ENCODE assay signal across 17 cellular contexts in genomic region chr12:62268956-62269355, GRCh38. TPM values are rescaled to one million over a fixed set of nuclear protein-coding genes. Genes with fewer than 3 reads are reported as not detected.
DNase-seq lines count a peak whose midpoint lies in the region; ATAC-seq, FAIRE-seq and TF ChIP-seq lines count a peak whose summit lies in the region.
"Had no signal": no experiment of that assay in that cellular context is flagged by ENCODE, and none has a peak within 500 bp of the region (broad histone marks: within the 10 kb centered on the region; RNA-seq: fewer than 3 reads in every experiment).

No MANE protein-coding gene starts in this region.

- no peaks in the 10 kb centered on the region; the same call in 1 of the 2 replicates for H3K36me3 ChIP-seq in ACC112 (ENCODE audit: insufficient read depth, low read length)
- no peaks in the 10 kb centered on the region for H3K36me3 ChIP-seq in tibial nerve
- H3K36me3 ChIP-seq: left ventricle myocardium inferior had no signal

- peaks cover 97% of the 10 kb centered on the region for H3K79me2 ChIP-seq in ACC112 (ENCODE audit: control insufficient read depth, insufficient read depth, low read length, unreplicated experiment)

- TF ChIP-seq EP300 in tibial nerve (IDR thresholded peaks at IDR 0.05) = no peak

- 86 to 88% methylated on average over 3 of the region's 3 CpGs for WGBS in tibial nerve, 2 donors

- TF ChIP-seq POLR2A in H54 (IDR thresholded peaks at IDR 0.05; ENCODE audit: low read depth, low read length) = no peak
- TF ChIP-seq POLR2A in tibial nerve (IDR thresholded peaks at IDR 0.05) = no peak

- no peaks in the 10 kb centered on the region for H3K27me3 Mint-ChIP-seq in activated naive CD8-positive, alpha-beta T cell treated with anti-CD3 and anti-CD28 coated beads, Interleukin-2, amount 50 U/mL, for 24 hours
- H3K27me3 Mint-ChIP-seq: stimulated activated memory B cell treated with anti-CD40 and anti-IgM and Interleukin-4, amounts not matched to agents 10 μg/mL and 1 μg/mL and 100 μg/mL, for 72 hours had no signal

- H3K4me1 ChIP-seq in ACC112 (ENCODE audit: control insufficient read depth, insufficient read depth, low read length, unreplicated experiment) = peaks cover 72% of the 10 kb centered on the region
- peaks cover 0 to 92% (median 13%) of the 10 kb centered on the region in 4 donors for H3K4me1 ChIP-seq in tibial nerve

- no peaks in the 10 kb centered on the region for H3K9me3 Mint-ChIP-seq in activated naive CD8-positive, alpha-beta T cell treated with anti-CD3 and anti-CD28 coated beads, Interleukin-2, amount 50 U/mL, for 24 hours
- H3K9me3 Mint-ChIP-seq: stimulated activated memory B cell treated with anti-CD40 and anti-IgM and Interleukin-4, amounts not matched to agents 10 μg/mL and 1 μg/mL and 100 μg/mL, for 72 hours; WTC11 had no signal

- ATAC-seq in activated naive CD8-positive, alpha-beta T cell treated with anti-CD3 and anti-CD28 coated beads, Interleukin-2, amount 50 U/mL, for 24 hours = peak; percentile 67
- ATAC-seq in GM21737 (IDR thresholded peaks at IDR 0.05; ENCODE audit: unreplicated experiment) (no peak), GM19397 (IDR thresholded peaks at IDR 0.05; ENCODE audit: unreplicated experiment) (no peak), HG02970 (IDR thresholded peaks at IDR 0.05; ENCODE audit: low FRiP score, unreplicated experiment) (no peak)
- ATAC-seq: stimulated activated memory B cell treated with anti-CD40 and anti-IgM and Interleukin-4, amounts not matched to agents 10 μg/mL and 1 μg/mL and 100 μg/mL, for 72 hours; WTC11 had no signal

- no peak overlapping the region for H3K4me3 Mint-ChIP-seq in activated naive CD8-positive, alpha-beta T cell treated with anti-CD3 and anti-CD28 coated beads, Interleukin-2, amount 50 U/mL, for 24 hours
- H3K4me3 Mint-ChIP-seq: stimulated activated memory B cell treated with anti-CD40 and anti-IgM and Interleukin-4, amounts not matched to agents 10 μg/mL and 1 μg/mL and 100 μg/mL, for 72 hours; WTC11 had no signal

- H3K9me3 ChIP-seq in tibial nerve = no peaks in the 10 kb centered on the region
- H3K9me3 ChIP-seq: left ventricle myocardium inferior had no signal

- DNase-seq in H54 (ENCODE audit: insufficient read length, low spot score) (no peak), foreskin fibroblast (peak; percentile 58 to 76), tibial nerve (ENCODE audit: low spot score in 2 of 2) (no peak)
- no peak for DNase-seq in activated naive CD8-positive, alpha-beta T cell treated with anti-CD3 and anti-CD28 coated beads, Interleukin-2, amount 50 U/mL, for 24 hours
- DNase-seq: activated effector memory CD4-positive, alpha-beta T cell treated with Interleukin-2 at 50 U/mL for 16 hours; head of caudate nucleus; left ventricle myocardium inferior; NCI-H1092 treated with DMSO at 0.1 percent for 48 hours; NCI-H526 treated with DMSO at 0.1 percent for 48 hours; nucleus accumbens had no signal

- H3K27me3 ChIP-seq in ACC112 (ENCODE audit: insufficient read depth, low read length) (no peaks in the 10 kb centered on the region), tibial nerve (no peaks in the 10 kb centered on the region)

- peaks cover 17% of the 10 kb centered on the region for H3K36me3 Mint-ChIP-seq in activated naive CD8-positive, alpha-beta T cell treated with anti-CD3 and anti-CD28 coated beads, Interleukin-2, amount 50 U/mL, for 24 hours (ENCODE audit: low read depth)
- H3K36me3 Mint-ChIP-seq: WTC11 had no signal

- H3K27ac Mint-ChIP-seq in activated naive CD8-positive, alpha-beta T cell treated with anti-CD3 and anti-CD28 coated beads, Interleukin-2, amount 50 U/mL, for 24 hours = peak overlapping the region; percentile 7
- H3K27ac Mint-ChIP-seq: stimulated activated memory B cell treated with anti-CD40 and anti-IgM and Interleukin-4, amounts not matched to agents 10 μg/mL and 1 μg/mL and 100 μg/mL, for 72 hours; WTC11 had no signal

- no peak overlapping the region for H2AFZ ChIP-seq in ACC112 (ENCODE audit: low read length, unreplicated experiment)

- peaks cover 86% of the 10 kb centered on the region for H3K4me1 Mint-ChIP-seq in activated naive CD8-positive, alpha-beta T cell treated with anti-CD3 and anti-CD28 coated beads, Interleukin-2, amount 50 U/mL, for 24 hours
- H3K4me1 Mint-ChIP-seq: WTC11 had no signal

- FAIRE-seq in H54 (lab: Jason Lieb, UNC) = peak; percentile 98
- FAIRE-seq: colon had no signal

- TF ChIP-seq CTCF in foreskin fibroblast (IDR thresholded peaks at IDR 0.05; ENCODE audit: low read depth, low read length) (no peak), tibial nerve (IDR thresholded peaks at IDR 0.05) (no peak)

- H3K4me3 ChIP-seq in ACC112 (ENCODE audit: low read depth, low read length) (peak overlapping the region; percentile 28; the same call in 1 of the 2 replicates), foreskin fibroblast (ENCODE audit: low read depth in 1 of 2, low read length in 2 of 2) (no peak overlapping the region), tibial nerve (no peak overlapping the region)
- H3K4me3 ChIP-seq: left ventricle myocardium inferior had no signal

- peak overlapping the region; percentile 73 for H3K27ac ChIP-seq in ACC112 (ENCODE audit: low read depth, low read length)
- no peak overlapping the region for H3K27ac ChIP-seq in tibial nerve
- H3K27ac ChIP-seq: left ventricle myocardium inferior had no signal

RNA-seq across cellular contexts. Expression of gene USP15, which starts 8.8 kb away (rescaled TPM):
- 10 to 100 TPM; 70.8 to 99.4 (median 77.9) TPM for total RNA-seq in tibial nerve

Comparison
In these comparisons a context has a peak if more than half of its experiments do, and no peak if none do; other contexts are left out.
1. DNase-seq: peak in foreskin fibroblast (2 of 2); none in H54 (single experiment), activated naive CD8-positive, alpha-beta T cell treated with anti-CD3 and anti-CD28 coated beads, Interleukin-2, amount 50 U/mL, for 24 hours (single experiment) and tibial nerve (0 of 2).